ENCODE assay signal across 8 cellular contexts in genomic region chr9:41655047-41655573, GRCh38.
DNase-seq lines count a peak whose midpoint lies in the region; ATAC-seq, FAIRE-seq and TF ChIP-seq lines count a peak whose summit lies in the region.
"Not testable (repeated sequence)": the region's sequence is repeated elsewhere in the genome, so short reads cannot be mapped to it uniquely, and the experiment has no call there.

No MANE protein-coding gene starts in this region.

- not testable (repeated sequence) for TF ChIP-seq POLR2A in heart left ventricle (IDR thresholded peaks at IDR 0.05); prostate gland (IDR thresholded peaks at IDR 0.05)

- not testable (repeated sequence) for H3K9me3 ChIP-seq in heart left ventricle, lower lobe of right lung, prostate gland, tibial artery

- H3K36me3 ChIP-seq in heart left ventricle, lower lobe of right lung, prostate gland, tibial artery: not testable (repeated sequence)

- H3K4me1 ChIP-seq in heart left ventricle; lower lobe of right lung; prostate gland (replicated peaks); tibial artery: not testable (repeated sequence)

- not testable (repeated sequence) for H3K36me3 Mint-ChIP-seq in Calu3 (ENCODE audit: insufficient read depth, unreplicated experiment)

- H3K4me3 Mint-ChIP-seq in Calu3 (ENCODE audit: low read depth, unreplicated experiment), result peak overlapping the region; percentile 30

- not testable (repeated sequence) for FAIRE-seq in RCC 7860 (lab: Jason Lieb, UNC)

- CTCF ChIA-PET in Calu3 (lab: Charles Lee), result not testable (repeated sequence)

- BruUV-seq in Calu3 (replicated peaks; lab: Mats Ljungman, UMichigan), result not testable (repeated sequence)

- not testable (repeated sequence) for H3K9me3 Mint-ChIP-seq in Calu3 (ENCODE audit: low read depth, unreplicated experiment)

- H3K4me3 ChIP-seq in heart left ventricle (peak overlapping the region in 10 of 12 donors; percentile 14 to 46 (median 32)), prostate gland (peak overlapping the region in 1 of 2 donors; percentile 5), tibial artery (peak overlapping the region; percentile 39 to 40)
- H3K4me3 ChIP-seq in lower lobe of right lung, result not testable (repeated sequence)

- H3K27ac Mint-ChIP-seq in Calu3 (ENCODE audit: unreplicated experiment), result not testable (repeated sequence)

- H3K27ac ChIP-seq in heart left ventricle, result peak overlapping the region in 2 of 12 donors; percentile 13 to 79
- not testable (repeated sequence) for H3K27ac ChIP-seq in lower lobe of right lung
- H3K27ac ChIP-seq in prostate gland, result peak overlapping the region in 1 of 2 donors; percentile 35
- peak overlapping the region; percentile 65 to 74 for H3K27ac ChIP-seq in tibial artery

- not testable (repeated sequence) for ATAC-seq in heart left ventricle, lower lobe of right lung

- not testable (repeated sequence) for TF ChIP-seq CTCF in Calu3 (IDR thresholded peaks at IDR 0.05; ENCODE audit: unreplicated experiment); heart left ventricle (IDR thresholded peaks at IDR 0.05); lower lobe of right lung (IDR thresholded peaks at IDR 0.05); prostate gland (IDR thresholded peaks at IDR 0.05); tibial artery (IDR thresholded peaks at IDR 0.05)

- intact Hi-C loops in Calu3 (cut with micrococcal nuclease; ENCODE audit: unreplicated experiment); heart left ventricle (cut with DNase I); lower lobe of right lung (cut with DNase I); prostate gland (cut with DNase I); tibial artery (cut with DNase I; ENCODE audit: low total_unique reads): not testable (repeated sequence)

- H3K4me1 Mint-ChIP-seq in Calu3 (ENCODE audit: low read depth, unreplicated experiment), result not testable (repeated sequence)

- not testable (repeated sequence) for H3K27me3 ChIP-seq in heart left ventricle; lower lobe of right lung (ENCODE audit: low read depth); prostate gland (replicated peaks; ENCODE audit: insufficient read depth); tibial artery

- DNase-seq in Calu3 (peak; percentile 21), RCC 7860 (ENCODE audit: low spot score) (peak; percentile 3), activated gamma-delta T cell treated with Interleukin-2 at 50 U/mL for 16 hours (peak; percentile 11), dermis blood vessel endothelial cell (peak; percentile 31), heart left ventricle (peak in 2 of 5 donors; percentile 29 to 46), lower lobe of right lung (peak; percentile 52), prostate gland (ENCODE audit: low spot score) (peak; percentile 51), tibial artery (peak in 1 of 2 donors; percentile 72)

- WGBS in heart left ventricle, 4 donors, result 11 to 34% (median 18%) methylated on average over 15 to 24 of the region's 35 CpGs
- 15% methylated on average over 20 of the region's 35 CpGs for WGBS in prostate gland

- H3K27me3 Mint-ChIP-seq in Calu3 (ENCODE audit: unreplicated experiment), result not testable (repeated sequence)
